In the genomic region with DNA sequence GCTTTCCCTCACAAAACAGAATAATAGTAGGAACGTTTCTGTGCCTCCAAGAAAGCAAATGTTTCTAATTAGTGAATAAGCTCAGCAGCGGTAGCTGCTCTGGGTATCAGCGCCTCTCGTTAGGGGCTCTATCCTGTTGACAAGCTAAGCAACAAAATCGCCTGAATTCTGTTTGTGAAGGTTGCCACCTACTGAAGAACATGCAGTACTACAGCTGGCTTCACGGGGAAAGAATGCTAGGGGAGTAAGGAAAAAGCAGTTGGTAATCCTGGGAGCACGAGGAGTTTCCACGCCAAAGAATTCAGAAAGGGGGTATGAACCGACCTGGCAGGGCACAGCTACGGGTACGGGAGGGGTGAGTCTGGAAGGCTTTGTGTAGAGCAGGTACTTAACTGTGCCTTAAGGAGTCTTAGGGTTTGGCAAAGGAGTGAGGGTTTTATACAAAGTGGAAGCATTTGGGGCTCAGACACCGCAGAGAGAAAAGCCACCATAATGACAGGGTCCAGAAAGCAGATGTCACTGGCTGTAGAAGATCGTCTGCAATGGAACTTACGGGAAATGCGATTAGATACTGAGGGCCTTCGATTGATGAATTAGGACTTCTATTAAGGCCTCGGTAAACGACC, we compare ENCODE assay signal across 9 cellular contexts.
DNase-seq lines count a peak whose midpoint lies in the region; ATAC-seq and TF ChIP-seq lines count a peak whose summit lies in the region.
"Had no signal": no experiment of that assay in that cellular context is flagged by ENCODE, and none has a peak within 500 bp of the region (broad histone marks: within the 10 kb centered on the region; RNA-seq: fewer than 3 reads in every experiment).

No MANE protein-coding gene starts in this region.

- ATAC-seq in GM19397 (IDR thresholded peaks at IDR 0.05; ENCODE audit: unreplicated experiment) (peak; percentile 90), HG03457 (IDR thresholded peaks at IDR 0.05; ENCODE audit: unreplicated experiment) (peak; percentile 89)

- in situ Hi-C loops in Caki2 (cut with HindIII; ENCODE audit: low pct_unique_long_range_greater_than_20kb, low sequenced_read_pairs), result no loop called here

- H3K4me1 Mint-ChIP-seq in endothelial cell (ENCODE audit: unreplicated experiment), result peaks cover 9% of the 10 kb centered on the region

- no peaks in the 10 kb centered on the region for H3K9me3 Mint-ChIP-seq in endothelial cell (ENCODE audit: unreplicated experiment)
- H3K9me3 Mint-ChIP-seq: activated naive CD4-positive, alpha-beta T cell treated with anti-CD3 and anti-CD28 coated beads, Interleukin-2, amount 50 U/mL, for 24 hours had no signal

- TF ChIP-seq CTCF in endothelial cell (IDR thresholded peaks at IDR 0.05; ENCODE audit: unreplicated experiment), result peak; percentile 83

- no peaks in the 10 kb centered on the region for H3K36me3 Mint-ChIP-seq in endothelial cell (ENCODE audit: low read depth, unreplicated experiment)
- H3K36me3 Mint-ChIP-seq: activated naive CD4-positive, alpha-beta T cell treated with anti-CD3 and anti-CD28 coated beads, Interleukin-2, amount 50 U/mL, for 24 hours had no signal

- peaks cover 2% of the 10 kb centered on the region for H3K27me3 Mint-ChIP-seq in endothelial cell (ENCODE audit: unreplicated experiment)
- H3K27me3 Mint-ChIP-seq: activated naive CD4-positive, alpha-beta T cell treated with anti-CD3 and anti-CD28 coated beads, Interleukin-2, amount 50 U/mL, for 24 hours had no signal

- H3K27ac Mint-ChIP-seq in endothelial cell (ENCODE audit: unreplicated experiment), result no peak overlapping the region
- H3K27ac Mint-ChIP-seq: activated naive CD4-positive, alpha-beta T cell treated with anti-CD3 and anti-CD28 coated beads, Interleukin-2, amount 50 U/mL, for 24 hours had no signal

- H3K4me3 Mint-ChIP-seq in endothelial cell (ENCODE audit: unreplicated experiment), result no peak overlapping the region
- H3K4me3 Mint-ChIP-seq: activated naive CD4-positive, alpha-beta T cell treated with anti-CD3 and anti-CD28 coated beads, Interleukin-2, amount 50 U/mL, for 24 hours had no signal

- DNase-seq in Caki2 (ENCODE audit: low read depth), result peak; percentile 50
- peak; percentile 74 to 87 for DNase-seq in NCI-H524 (lab: John Stamatoyannopoulos, UW)
- peak; percentile 24 to 48 for DNase-seq in activated CD4-positive, alpha-beta T cell treated with anti-CD3 and anti-CD28 coated beads, Interleukin-2, amount 50 U/mL, for 48 hours
- peak; percentile 65 for DNase-seq in endothelial cell (ENCODE audit: low spot score)
- DNase-seq in midbrain (lab: John Stamatoyannopoulos, UW), result peak; percentile 67
- DNase-seq in superior temporal gyrus (ENCODE audit: extremely low spot score), result peak; percentile 90

Comparison
In these comparisons a context has a peak if more than half of its experiments do, and no peak if none do; other contexts are left out.
1. Peak in every context shown above with its lines: DNase-seq and ATAC-seq.
2. DNase-seq: peak in every context shown above with its lines; median percentile 90 in superior temporal gyrus; 80 in NCI-H524; 67 in midbrain; 65 in endothelial cell; 50 in Caki2; 36 in activated CD4-positive, alpha-beta T cell treated with anti-CD3 and anti-CD28 coated beads, Interleukin-2, amount 50 U/mL, for 48 hours.